Comparison of ENCODE assay signal across 8 cellular contexts in genomic region chr3:171460226-171461086, GRCh38. TPM values are rescaled to one million over a fixed set of nuclear protein-coding genes. Genes with fewer than 3 reads are reported as not detected.
A peak's percentile ranks its signal among the peaks of the same experiment; 100 is the strongest.
DNase-seq lines count a peak whose midpoint lies in the region; ATAC-seq and TF ChIP-seq lines count a peak whose summit lies in the region.

Gene TNIK (minus strand): TSS chr3:171460405. CDS start chr3:171460063, 342 bp downstream.

- DNase-seq in GM12864 (ENCODE audit: low read depth) (peak; percentile 95), HFFc6 (peak; percentile 84), NCI-H1092 (lab: John Stamatoyannopoulos, UW) (peak; percentile 88), SW480 (ENCODE audit: low spot score) (peak; percentile 96), cardiac septum (ENCODE audit: low spot score) (peak; percentile 96), posterior cingulate gyrus (peak; percentile 88 to 99 (median 92)), upper lobe of left lung (peak; percentile 93 to 96)
- DNase-seq in activated naive CD8-positive, alpha-beta T cell treated with anti-CD3 and anti-CD28 coated beads, Interleukin-2, amount 50 U/mL, for 24 hours, result peak; percentile 92

- H3K9me3 Mint-ChIP-seq in HFFc6, result no peaks in the 10 kb centered on the region
- H3K9me3 Mint-ChIP-seq in activated naive CD8-positive, alpha-beta T cell treated with anti-CD3 and anti-CD28 coated beads, Interleukin-2, amount 50 U/mL, for 24 hours, result no peaks in the 10 kb centered on the region

- no peaks in the 10 kb centered on the region; the same call in 1 of the 2 replicates for H3K27me3 Mint-ChIP-seq in HFFc6 (ENCODE audit: insufficient read depth)
- H3K27me3 Mint-ChIP-seq in activated naive CD8-positive, alpha-beta T cell treated with anti-CD3 and anti-CD28 coated beads, Interleukin-2, amount 50 U/mL, for 24 hours, result no peaks in the 10 kb centered on the region

- H3K4me1 ChIP-seq in upper lobe of left lung, result peaks cover 15 to 51% (median 34%) of the 10 kb centered on the region in 4 donors

- peak; percentile 84 for ATAC-seq in activated naive CD8-positive, alpha-beta T cell treated with anti-CD3 and anti-CD28 coated beads, Interleukin-2, amount 50 U/mL, for 24 hours
- peak; percentile 95 to 97 for ATAC-seq in upper lobe of left lung (ENCODE audit: low FRiP score in 2 of 2)

- TF ChIP-seq CTCF in GM12864 (IDR thresholded peaks at IDR 0.05; ENCODE audit: low read depth, low read length, missing control alignments), result peak; percentile 59
- peak; percentile 67 for TF ChIP-seq CTCF in HFFc6 (IDR thresholded peaks at IDR 0.05)
- peak in 4 of 6 experiments; percentile 32 to 56 (median 36) for TF ChIP-seq CTCF in upper lobe of left lung (IDR thresholded peaks at IDR 0.05)

- peak within 1 kb of the TSS; percentile 91 for H3K4me3 Mint-ChIP-seq in HFFc6
- H3K4me3 Mint-ChIP-seq in activated naive CD8-positive, alpha-beta T cell treated with anti-CD3 and anti-CD28 coated beads, Interleukin-2, amount 50 U/mL, for 24 hours, result peak within 1 kb of the TSS; percentile 95

- TF ChIP-seq EP300 in upper lobe of left lung (IDR thresholded peaks at IDR 0.05), result no peak

- peak within 1 kb of the TSS; percentile 57 to 88 (median 77) for H3K27ac ChIP-seq in upper lobe of left lung

- peak within 1 kb of the TSS; percentile 67 for H3K27ac Mint-ChIP-seq in HFFc6
- H3K27ac Mint-ChIP-seq in activated naive CD8-positive, alpha-beta T cell treated with anti-CD3 and anti-CD28 coated beads, Interleukin-2, amount 50 U/mL, for 24 hours, result peak within 1 kb of the TSS; percentile 81

- peak within 1 kb of the TSS; percentile 90 for H3K4me3 ChIP-seq in GM12864 (ENCODE audit: low read depth, low read length)
- H3K4me3 ChIP-seq in upper lobe of left lung, result peak within 1 kb of the TSS; percentile 55 to 87 (median 66)

- no peaks in the 10 kb centered on the region for H3K36me3 ChIP-seq in upper lobe of left lung

- H3K4me1 Mint-ChIP-seq in HFFc6 (ENCODE audit: low read depth), result peaks cover 49% of the 10 kb centered on the region
- peaks cover 47% of the 10 kb centered on the region for H3K4me1 Mint-ChIP-seq in activated naive CD8-positive, alpha-beta T cell treated with anti-CD3 and anti-CD28 coated beads, Interleukin-2, amount 50 U/mL, for 24 hours

- peaks cover 1% of the 10 kb centered on the region; the same call in 1 of the 2 replicates for H3K36me3 Mint-ChIP-seq in HFFc6 (ENCODE audit: low read depth)
- H3K36me3 Mint-ChIP-seq in activated naive CD8-positive, alpha-beta T cell treated with anti-CD3 and anti-CD28 coated beads, Interleukin-2, amount 50 U/mL, for 24 hours (ENCODE audit: low read depth), result no peaks in the 10 kb centered on the region

- WGBS in upper lobe of left lung, 2 donors, result 0 to 1% methylated on average over 27 to 62 of the region's 66 CpGs

- peak in 1 of 4 donors; percentile 80 for TF ChIP-seq POLR2A in upper lobe of left lung (IDR thresholded peaks at IDR 0.05)

- H3K27me3 ChIP-seq in upper lobe of left lung, result peaks cover 0 to 4% (median 0%) of the 10 kb centered on the region in 4 donors

- H3K9me3 ChIP-seq in upper lobe of left lung, result no peaks in the 10 kb centered on the region

- intact Hi-C loops in cardiac septum (cut with DNase I) (loop anchor here (5.0 kb wide), 2 partner anchors 102 to 273 kb away; no protein-coding TSS in a partner anchor), posterior cingulate gyrus (cut with DNase I) (loop anchor here (2.0 to 10.0 kb wide), 3 partner anchors 104 to 498 kb away; no protein-coding TSS in a partner anchor)

RNA-seq across cellular contexts. Expression of gene TNIK, which starts in this region (rescaled TPM):
- total RNA-seq in HFFc6 (2021; fragmentation: NEBNext Ultra II Directional; extraction: Animal tissue kit (Norgen Biotek cat#: 25700)), result 10 to 100 TPM; 10.6 to 17.2 (median 11.8) TPM
- total RNA-seq in cardiac septum, result 42.2 TPM
- 10 to 100 TPM; 23.2 to 74.4 (median 38.3) TPM for total RNA-seq in upper lobe of left lung

Comparison
In these comparisons a context has a peak if more than half of its experiments do, and no peak if none do; other contexts are left out.
1. Peak in every context shown above with its lines: DNase-seq, ATAC-seq, H3K4me3 ChIP-seq and H3K27ac ChIP-seq.